ENCODE assay signal across 16 cellular contexts in the genomic region with DNA sequence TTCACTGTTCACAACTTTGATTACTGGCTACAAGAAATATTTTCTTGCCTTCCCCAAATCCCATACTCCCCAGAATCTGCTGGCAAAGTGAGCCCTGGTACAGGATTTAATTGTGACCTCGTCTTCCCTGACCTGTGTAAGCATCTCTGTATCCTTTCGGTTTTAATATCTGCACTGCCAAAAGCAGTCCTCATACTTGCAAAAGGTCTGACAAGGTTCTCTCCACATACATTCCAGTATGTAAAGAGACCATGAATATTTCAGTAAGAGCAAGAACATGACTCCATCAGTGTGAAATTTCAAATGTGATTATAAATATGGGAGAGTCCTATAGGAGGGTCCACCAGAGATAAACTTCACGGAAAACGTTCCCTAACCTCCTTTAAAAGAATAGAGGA.
A peak's percentile ranks its signal among the peaks of the same experiment; 100 is the strongest.
DNase-seq lines count a peak whose midpoint lies in the region; ATAC-seq and TF ChIP-seq lines count a peak whose summit lies in the region.
"Had no signal": no experiment of that assay in that cellular context is flagged by ENCODE, and none has a peak within 500 bp of the region (broad histone marks: within the 10 kb centered on the region; RNA-seq: fewer than 3 reads in every experiment).

No MANE protein-coding gene starts in this region.

- H3K9me2 ChIP-seq in GM23248 (ENCODE audit: insufficient read depth) = no peaks in the 10 kb centered on the region

- H4K20me1 ChIP-seq in GM23248 (ENCODE audit: insufficient read depth) (no peaks in the 10 kb centered on the region), smooth muscle cell (ENCODE audit: low read depth) (no peaks in the 10 kb centered on the region)

- peaks cover 49% of the 10 kb centered on the region for H3F3A ChIP-seq in GM23248 (ENCODE audit: insufficient read depth)
- H3F3A ChIP-seq in smooth muscle cell (ENCODE audit: low read depth) = peaks cover 24% of the 10 kb centered on the region

- no peak overlapping the region for H2AFZ ChIP-seq in GM23248
- no peak overlapping the region for H2AFZ ChIP-seq in smooth muscle cell (ENCODE audit: low read depth)

- intact Hi-C loops in sigmoid colon (cut with DNase I) = no loop called here

- H3K4me3 ChIP-seq in GM23248 (no peak overlapping the region), adipocyte (ENCODE audit: low read length) (peak overlapping the region; percentile 42), sigmoid colon (no peak overlapping the region), smooth muscle cell (no peak overlapping the region)
- H3K4me3 ChIP-seq: SJSA1 had no signal

- H3K27ac ChIP-seq in GM23248 (no peak overlapping the region), sigmoid colon (peak overlapping the region; percentile 16 to 56 (median 38)), smooth muscle cell (ENCODE audit: low read depth) (no peak overlapping the region)
- H3K27ac ChIP-seq: SJSA1 had no signal

- H3K79me2 ChIP-seq in GM23248 (ENCODE audit: insufficient read depth) = no peaks in the 10 kb centered on the region
- no peaks in the 10 kb centered on the region for H3K79me2 ChIP-seq in smooth muscle cell (ENCODE audit: low read depth)

- H3K9me3 ChIP-seq in GM23248 (ENCODE audit: low read depth) (no peaks in the 10 kb centered on the region), adipocyte (ENCODE audit: control insufficient read depth, low read length) (peaks cover 1% of the 10 kb centered on the region), sigmoid colon (no peaks in the 10 kb centered on the region), smooth muscle cell (replicated peaks; ENCODE audit: low read depth) (no peaks in the 10 kb centered on the region)
- H3K9me3 ChIP-seq: SJSA1 had no signal

- H3K27me3 ChIP-seq in GM23248 (replicated peaks; ENCODE audit: insufficient read depth) = no peaks in the 10 kb centered on the region
- H3K27me3 ChIP-seq in adipocyte (replicated peaks; ENCODE audit: control insufficient read depth, insufficient read depth, low read length) = no peaks in the 10 kb centered on the region
- no peaks in the 10 kb centered on the region for H3K27me3 ChIP-seq in sigmoid colon
- H3K27me3 ChIP-seq in smooth muscle cell (ENCODE audit: low read depth) = no peaks in the 10 kb centered on the region
- H3K27me3 ChIP-seq: SJSA1 had no signal

- TF ChIP-seq EP300 in sigmoid colon (IDR thresholded peaks at IDR 0.05) = no peak

- WGBS in GM23248 (ENCODE audit: low coverage in 1 of 2, low lambda C conversion rate in 2 of 2, missing lambda C conversion rate in 2 of 2), 2 experiments = 82 to 92% methylated on average over 4 of the region's 4 CpGs
- 77 to 85% methylated on average over 4 of the region's 4 CpGs for WGBS in sigmoid colon, 2 donors
- WGBS in smooth muscle cell (ENCODE audit: low lambda C conversion rate) = 87% methylated on average over 4 of the region's 4 CpGs

- ATAC-seq in left lobe of liver (peak; percentile 29), GM21515 (IDR thresholded peaks at IDR 0.05; ENCODE audit: unreplicated experiment) (no peak)
- ATAC-seq: activated CD4-positive, CD25-positive, alpha-beta regulatory T cell treated with anti-CD3 and anti-CD28 coated beads, Interleukin-2, amount 50 U/mL, for 24 hours; activated CD8-positive, alpha-beta T cell treated with anti-CD3 and anti-CD28 coated beads, Interleukin-2, amount 10 ng/mL, durations not matched to agents 7 days and 5 days had no signal

- H3K4me1 ChIP-seq in GM23248 (ENCODE audit: insufficient read depth) (peaks cover 35% of the 10 kb centered on the region), adipocyte (ENCODE audit: control insufficient read depth, insufficient read depth, low read length) (peaks cover 29% of the 10 kb centered on the region), sigmoid colon (peaks cover 0 to 10% (median 8%) of the 10 kb centered on the region in 4 donors), smooth muscle cell (ENCODE audit: low read depth) (peaks cover 28% of the 10 kb centered on the region)

- DNase-seq in GM23248 = peak; percentile 10
- peak; percentile 24 for DNase-seq in adipocyte (ENCODE audit: low read depth)
- DNase-seq in left lobe of liver (ENCODE audit: low spot score) = no peak
- no peak for DNase-seq in sigmoid colon
- DNase-seq in G401 (ENCODE audit: low spot score) = no peak
- DNase-seq in smooth muscle cell (lab: John Stamatoyannopoulos, UW; ENCODE audit: unreplicated experiment) = no peak
- DNase-seq in NCI-H446 treated with DMSO at 0.1 percent for 48 hours (lab: John Stamatoyannopoulos, UW) = no peak
- DNase-seq: activated CD8-positive, alpha-beta T cell treated with anti-CD3 and anti-CD28 coated beads, Interleukin-2, amount 10 ng/mL, durations not matched to agents 7 days and 5 days; activated T-cell treated with anti-CD3 and anti-CD28 coated beads, Interleukin-2, amount 50 U/mL, for 48 hours; COR-L47; hypothalamus; NCI-H2171 treated with DMSO at 0.1 percent for 48 hours; NCI-H69 had no signal

- TF ChIP-seq POLR2A in sigmoid colon (IDR thresholded peaks at IDR 0.05) = no peak

- TF ChIP-seq CTCF in sigmoid colon (IDR thresholded peaks at IDR 0.05) (no peak), smooth muscle cell (IDR thresholded peaks at IDR 0.05; ENCODE audit: borderline replicate concordance, insufficient read depth, poor library complexity, severe bottlenecking) (no peak)

- H3K9ac ChIP-seq in GM23248 (no peak overlapping the region), adipocyte (ENCODE audit: low read length) (peak overlapping the region; percentile 25), smooth muscle cell (ENCODE audit: low read depth) (no peak overlapping the region)

- no peaks in the 10 kb centered on the region for H3K36me3 ChIP-seq in GM23248 (ENCODE audit: low read depth)
- H3K36me3 ChIP-seq in adipocyte (ENCODE audit: control insufficient read depth, insufficient read depth, low read length, severe bottlenecking) = no peaks in the 10 kb centered on the region
- H3K36me3 ChIP-seq in sigmoid colon = no peaks in the 10 kb centered on the region
- no peaks in the 10 kb centered on the region for H3K36me3 ChIP-seq in smooth muscle cell (ENCODE audit: low read depth)
- H3K36me3 ChIP-seq: SJSA1 had no signal

- in situ Hi-C loops in GM23248 (cut with MboI) (no loop called here), G401 (cut with HindIII; ENCODE audit: low sequenced_read_pairs) (no loop called here)

- H3K4me2 ChIP-seq in GM23248 (ENCODE audit: unreplicated experiment) (peak overlapping the region; percentile 32), smooth muscle cell (no peak overlapping the region)

Comparison
In these comparisons a context has a peak if more than half of its experiments do, and no peak if none do; other contexts are left out.
1. DNase-seq: peak in GM23248 (single experiment) and adipocyte (single experiment); none in left lobe of liver (single experiment), sigmoid colon (single experiment), G401 (single experiment), smooth muscle cell (single experiment) and NCI-H446 treated with DMSO at 0.1 percent for 48 hours (single experiment).
2. H3K27ac ChIP-seq: peak in sigmoid colon (4 of 4); none in GM23248 (single experiment) and smooth muscle cell (single experiment).